Comparison of ENCODE assay signal across 3 cellular contexts in genomic region chr2:73238149-73238548, GRCh38.
TF ChIP-seq lines count a peak whose summit lies in the region.

No MANE protein-coding gene starts in this region.

TF ChIP-seq in HepG2, 621 proteins besides CTCF, POLR2A, EP300 and RAD21:
- TF ChIP-seq CREB1 (IDR thresholded peaks at IDR 0.05), result no peak
- TF ChIP-seq CREB1 (CRISPR knock-in tag; IDR thresholded peaks at IDR 0.05), result 0 out of 2 replicates have a peak, but pooled peaks have one; percentile 13
- peak; percentile 23 for TF ChIP-seq RBM22 (optimal IDR thresholded peaks at IDR 0.05; ENCODE audit: low read length)
- no peak for TF ChIP-seq DMAP1 (CRISPR knock-in tag; IDR thresholded peaks at IDR 0.05)
- no peak for TF ChIP-seq HMG20B (CRISPR knock-in tag; conservative IDR thresholded peaks at IDR 0.05)
TF ChIP-seq in HepG2: peak in this region for 2.

TF ChIP-seq in WTC11, 78 proteins besides CTCF, POLR2A, EP300 and RAD21 (continues in another document):
- TF ChIP-seq PRRX2 (CRISPR knock-in tag; IDR thresholded peaks at IDR 0.05) (no peak), ZNF138 (CRISPR knock-in tag; conservative IDR thresholded peaks at IDR 0.05) (no peak), TP53 (CRISPR knock-in tag; IDR thresholded peaks at IDR 0.05) (no peak), ATF1 (CRISPR knock-in tag; IDR thresholded peaks at IDR 0.05) (no peak), CREB1 (CRISPR knock-in tag; IDR thresholded peaks at IDR 0.05) (no peak), CREM (CRISPR knock-in tag; IDR thresholded peaks at IDR 0.05) (no peak), GABPB1 (CRISPR knock-in tag; IDR thresholded peaks at IDR 0.05) (no peak), CDX4 (CRISPR knock-in tag; IDR thresholded peaks at IDR 0.05; ENCODE audit: borderline replicate concordance) (no peak), ZNF281 (CRISPR knock-in tag; IDR thresholded peaks at IDR 0.05) (no peak)
- TF ChIP-seq, protein P1, sequence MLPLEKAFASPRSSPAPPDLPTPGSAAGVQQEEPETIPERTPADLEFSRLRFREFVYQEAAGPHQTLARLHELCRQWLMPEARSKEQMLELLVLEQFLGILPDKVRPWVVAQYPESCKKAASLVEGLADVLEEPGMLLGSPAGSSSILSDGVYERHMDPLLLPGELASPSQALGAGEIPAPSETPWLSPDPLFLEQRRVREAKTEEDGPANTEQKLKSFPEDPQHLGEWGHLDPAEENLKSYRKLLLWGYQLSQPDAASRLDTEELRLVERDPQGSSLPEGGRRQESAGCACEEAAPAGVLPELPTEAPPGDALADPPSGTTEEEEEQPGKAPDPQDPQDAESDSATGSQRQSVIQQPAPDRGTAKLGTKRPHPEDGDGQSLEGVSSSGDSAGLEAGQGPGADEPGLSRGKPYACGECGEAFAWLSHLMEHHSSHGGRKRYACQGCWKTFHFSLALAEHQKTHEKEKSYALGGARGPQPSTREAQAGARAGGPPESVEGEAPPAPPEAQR (CRISPR knock-in tag; IDR thresholded peaks at IDR 0.05), result no peak
- TF ChIP-seq, protein P2, sequence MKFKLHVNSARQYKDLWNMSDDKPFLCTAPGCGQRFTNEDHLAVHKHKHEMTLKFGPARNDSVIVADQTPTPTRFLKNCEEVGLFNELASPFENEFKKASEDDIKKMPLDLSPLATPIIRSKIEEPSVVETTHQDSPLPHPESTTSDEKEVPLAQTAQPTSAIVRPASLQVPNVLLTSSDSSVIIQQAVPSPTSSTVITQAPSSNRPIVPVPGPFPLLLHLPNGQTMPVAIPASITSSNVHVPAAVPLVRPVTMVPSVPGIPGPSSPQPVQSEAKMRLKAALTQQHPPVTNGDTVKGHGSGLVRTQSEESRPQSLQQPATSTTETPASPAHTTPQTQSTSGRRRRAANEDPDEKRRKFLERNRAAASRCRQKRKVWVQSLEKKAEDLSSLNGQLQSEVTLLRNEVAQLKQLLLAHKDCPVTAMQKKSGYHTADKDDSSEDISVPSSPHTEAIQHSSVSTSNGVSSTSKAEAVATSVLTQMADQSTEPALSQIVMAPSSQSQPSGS (CRISPR knock-in tag; IDR thresholded peaks at IDR 0.05; ENCODE audit: borderline replicate concordance, low read depth), result no peak
- TF ChIP-seq, protein P3, sequence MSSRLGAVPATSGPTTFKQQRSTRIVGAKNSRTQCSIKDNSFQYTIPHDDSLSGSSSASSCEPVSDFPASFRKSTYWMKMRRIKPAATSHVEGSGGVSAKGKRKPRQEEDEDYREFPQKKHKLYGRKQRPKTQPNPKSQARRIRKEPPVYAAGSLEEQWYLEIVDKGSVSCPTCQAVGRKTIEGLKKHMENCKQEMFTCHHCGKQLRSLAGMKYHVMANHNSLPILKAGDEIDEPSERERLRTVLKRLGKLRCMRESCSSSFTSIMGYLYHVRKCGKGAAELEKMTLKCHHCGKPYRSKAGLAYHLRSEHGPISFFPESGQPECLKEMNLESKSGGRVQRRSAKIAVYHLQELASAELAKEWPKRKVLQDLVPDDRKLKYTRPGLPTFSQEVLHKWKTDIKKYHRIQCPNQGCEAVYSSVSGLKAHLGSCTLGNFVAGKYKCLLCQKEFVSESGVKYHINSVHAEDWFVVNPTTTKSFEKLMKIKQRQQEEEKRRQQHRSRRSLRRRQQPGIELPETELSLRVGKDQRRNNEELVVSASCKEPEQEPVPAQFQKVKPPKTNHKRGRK (CRISPR knock-in tag; IDR thresholded peaks at IDR 0.05; ENCODE audit: borderline replicate concordance), result no peak

TF ChIP-seq in SK-N-SH treated with all-trans-retinoic acid at 6 μM for 48 hours, 23 proteins besides CTCF, POLR2A, EP300 and RAD21:
- TF ChIP-seq PPARA (CRISPR knock-in tag; IDR thresholded peaks at IDR 0.05; ENCODE audit: borderline replicate concordance) (no peak), CSDC2 (CRISPR knock-in tag; IDR thresholded peaks at IDR 0.05) (no peak), POU6F1 (CRISPR knock-in tag; IDR thresholded peaks at IDR 0.05; ENCODE audit: borderline replicate concordance, low read depth) (no peak)
